In genomic region chr1:1780598-1781525, GRCh38 we compare ENCODE assay signal across 9 cellular contexts. TPM values are rescaled to one million over a fixed set of nuclear protein-coding genes. Genes with fewer than 3 reads are reported as not detected.
DNase-seq lines count a peak whose midpoint lies in the region; ATAC-seq and TF ChIP-seq lines count a peak whose summit lies in the region.
"Had no signal": no experiment of that assay in that cellular context is flagged by ENCODE, and none has a peak within 500 bp of the region (broad histone marks: within the 10 kb centered on the region; RNA-seq: fewer than 3 reads in every experiment).

No MANE protein-coding gene starts in this region.

- peak overlapping the region; percentile 80 for H3K27ac ChIP-seq in CD8-positive, alpha-beta memory T cell (ENCODE audit: low read depth, low read length)
- H3K27ac ChIP-seq in osteoblast (ENCODE audit: low read depth, low read length), result peak overlapping the region; percentile 65

- peaks cover 35% of the 10 kb centered on the region for H4K20me1 ChIP-seq in osteoblast (ENCODE audit: insufficient read depth, low read length)

- peak overlapping the region; percentile 85 to 94 (median 88) for H3K4me3 Mint-ChIP-seq in CD8-positive, alpha-beta memory T cell
- no peak overlapping the region for H3K4me3 Mint-ChIP-seq in chondrocyte (ENCODE audit: unreplicated experiment)
- H3K4me3 Mint-ChIP-seq in nephron progenitor cell, result no peak overlapping the region

- no peaks in the 10 kb centered on the region for H3K9me3 ChIP-seq in CD8-positive, alpha-beta memory T cell (ENCODE audit: low read length)
- no peaks in the 10 kb centered on the region for H3K9me3 ChIP-seq in osteoblast (ENCODE audit: low read depth, low read length)
- H3K9me3 ChIP-seq: thoracic aorta had no signal

- DNase-seq in CD8-positive, alpha-beta memory T cell, result no peak
- DNase-seq in M059J (ENCODE audit: low read depth), result peak; percentile 41
- DNase-seq in chondrocyte (ENCODE audit: low spot score), result no peak
- DNase-seq in osteoblast (ENCODE audit: insufficient read length, low spot score, missing footprints), result peak; percentile 80
- DNase-seq in Ammon's horn (ENCODE audit: low spot score), result no peak
- DNase-seq in AG08395 (ENCODE audit: low spot score), result no peak
- no peak for DNase-seq in nephron progenitor cell

- peaks cover 66% of the 10 kb centered on the region for H3K4me1 ChIP-seq in CD8-positive, alpha-beta memory T cell (ENCODE audit: insufficient read depth, low read length)
- peaks cover 52% of the 10 kb centered on the region for H3K4me1 ChIP-seq in osteoblast (ENCODE audit: insufficient read depth, low read length)

- H3K4me1 Mint-ChIP-seq in CD8-positive, alpha-beta memory T cell, result peaks cover 52 to 61% (median 55%) of the 10 kb centered on the region in 3 donors
- H3K4me1 Mint-ChIP-seq in chondrocyte (ENCODE audit: low read depth) (peaks cover 48% of the 10 kb centered on the region), nephron progenitor cell (peaks cover 40% of the 10 kb centered on the region)

- no peak for TF ChIP-seq CTCF in chondrocyte (IDR thresholded peaks at IDR 0.05)
- no peak for TF ChIP-seq CTCF in osteoblast (IDR thresholded peaks at IDR 0.05; ENCODE audit: extremely low read depth, low read depth, low read length)
- TF ChIP-seq CTCF in nephron progenitor cell (IDR thresholded peaks at IDR 0.05), result no peak

- peak overlapping the region; percentile 44 for H3K4me2 ChIP-seq in osteoblast (ENCODE audit: insufficient read depth, low read length)

- H3K27me3 Mint-ChIP-seq in CD8-positive, alpha-beta memory T cell, result peaks cover 0 to 2% of the 10 kb centered on the region in 2 donors
- H3K27me3 Mint-ChIP-seq in chondrocyte (ENCODE audit: low read depth) (no peaks in the 10 kb centered on the region), nephron progenitor cell (ENCODE audit: low read depth, poor library complexity) (peaks cover 16% of the 10 kb centered on the region)

- CTCF ChIA-PET in CD8-positive, alpha-beta memory T cell (lab: Charles Lee), result interaction anchor here (0.7 to 1.4 kb wide), 5 partner anchors 15 to 152 kb away, joined by 3 to 13 read pairs (median 3); no protein-coding TSS in a partner anchor

- H2AFZ ChIP-seq in osteoblast (ENCODE audit: low read length), result no peak overlapping the region

- H3K36me3 Mint-ChIP-seq in CD8-positive, alpha-beta memory T cell, result peaks cover 0 to 16% (median 2%) of the 10 kb centered on the region in 3 donors
- peaks cover 3% of the 10 kb centered on the region for H3K36me3 Mint-ChIP-seq in chondrocyte (ENCODE audit: low read depth)
- H3K36me3 Mint-ChIP-seq in nephron progenitor cell (ENCODE audit: low read depth), result peaks cover 17% of the 10 kb centered on the region

- no peaks in the 10 kb centered on the region for H3K27me3 ChIP-seq in CD8-positive, alpha-beta memory T cell (ENCODE audit: insufficient read depth, low read length, poor library complexity, severe bottlenecking)
- no peaks in the 10 kb centered on the region for H3K27me3 ChIP-seq in osteoblast (ENCODE audit: insufficient read depth, low read length)

- H3K4me3 ChIP-seq in CD8-positive, alpha-beta memory T cell (ENCODE audit: low read length), result peak overlapping the region; percentile 65
- H3K4me3 ChIP-seq in osteoblast (ENCODE audit: insufficient read depth, low read length), result no peak overlapping the region

- POLR2A ChIA-PET in CD8-positive, alpha-beta memory T cell (lab: Charles Lee), result interaction anchor here (0.5 to 1.8 kb wide), 7 partner anchors 18 to 165 kb away, joined by 3 to 15 read pairs (median 4); partner anchors contain the start of gene MIB2

- ATAC-seq in GM18868 (IDR thresholded peaks at IDR 0.05; ENCODE audit: unreplicated experiment), result no peak

- H3K79me2 ChIP-seq in osteoblast (ENCODE audit: insufficient read depth, low read length), result peaks cover 23% of the 10 kb centered on the region

- H3K9me3 Mint-ChIP-seq in CD8-positive, alpha-beta memory T cell, result no peaks in the 10 kb centered on the region
- H3K9me3 Mint-ChIP-seq in chondrocyte (ENCODE audit: low read depth) (no peaks in the 10 kb centered on the region), nephron progenitor cell (no peaks in the 10 kb centered on the region)

- peak overlapping the region; percentile 89 to 99 (median 96) for H3K27ac Mint-ChIP-seq in CD8-positive, alpha-beta memory T cell
- H3K27ac Mint-ChIP-seq in chondrocyte (ENCODE audit: unreplicated experiment) (peak overlapping the region; percentile 49), nephron progenitor cell (no peak overlapping the region)

- H3K36me3 ChIP-seq in CD8-positive, alpha-beta memory T cell (ENCODE audit: insufficient read depth, low read length), result peaks cover 9% of the 10 kb centered on the region
- H3K36me3 ChIP-seq in osteoblast (ENCODE audit: insufficient read depth, low read length), result peaks cover 12% of the 10 kb centered on the region

RNA-seq across cellular contexts. Expression of gene NADK, which starts 2.6 kb away (rescaled TPM):
- 10 to 100 TPM; 75.4 to 77.0 TPM for total RNA-seq in CD8-positive, alpha-beta memory T cell
- polyA plus RNA-seq in CD8-positive, alpha-beta memory T cell, result 29.9 TPM
- 36.8 and 44.7 TPM in 2 replicates for total RNA-seq in M059J (2014; rRNA removed; shearing (Covaris generic))
- total RNA-seq in chondrocyte (66.4 to 75.8 TPM (median 68.1 TPM) in 3 replicates), osteoblast (43.9 and 45.6 TPM in 2 replicates)

RNA-seq across cellular contexts. Expression of gene CDK11A, which starts 56.7 kb away (rescaled TPM):
- 10 to 100 TPM; 68.8 to 70.7 TPM for total RNA-seq in CD8-positive, alpha-beta memory T cell
- polyA plus RNA-seq in CD8-positive, alpha-beta memory T cell, result 18.4 TPM
- 2.6 and 11.0 TPM in 2 replicates for total RNA-seq in M059J (2014; rRNA removed; shearing (Covaris generic))
- total RNA-seq in chondrocyte, result 23.8 to 37.8 TPM (median 26.0 TPM) in 3 replicates
- 19.4 and 22.1 TPM in 2 replicates for total RNA-seq in osteoblast

Comparison
In these comparisons a context has a peak if more than half of its experiments do, and no peak if none do; other contexts are left out.
1. DNase-seq: peak in M059J (single experiment) and osteoblast (single experiment); none in CD8-positive, alpha-beta memory T cell (0 of 5), chondrocyte (single experiment), Ammon's horn (single experiment), AG08395 (single experiment) and nephron progenitor cell (single experiment).
2. H3K4me3 Mint-ChIP-seq: peak in CD8-positive, alpha-beta memory T cell (7 of 7); none in chondrocyte (single experiment) and nephron progenitor cell (single experiment).